8 cellular contexts compared by ENCODE assay signal in genomic region chr17:82698065-82698973, GRCh38. TPM values are rescaled to one million over a fixed set of nuclear protein-coding genes. Genes with fewer than 3 reads are reported as not detected.
DNase-seq lines count a peak whose midpoint lies in the region; ATAC-seq and TF ChIP-seq lines count a peak whose summit lies in the region.

Gene RAB40B (minus strand): TSS chr17:82698698. CDS start chr17:82698596, 102 bp downstream.

- H2BK120ac ChIP-seq in trophoblast cell (ENCODE audit: insufficient read depth, low read length, poor library complexity): no peak within 1 kb of the TSS

- no peak within 1 kb of the TSS for H4K12ac ChIP-seq in trophoblast cell (ENCODE audit: low read depth, low read length)

- H3K4me2 ChIP-seq in trophoblast cell (ENCODE audit: low read length): peak within 1 kb of the TSS; percentile 91

- H3K79me1 ChIP-seq in trophoblast cell (ENCODE audit: low read length): no peaks in the 10 kb centered on the region

- 0 to 1% methylated on average over 64 to 109 of the region's 112 CpGs for whole genome bisulfite sequencing in heart right ventricle, 2 donors
- no CpG with 5 or more reads among the region's 112 CpGs for WGBS in trophoblast cell (ENCODE audit: extremely low coverage, insufficient coverage, insufficient read length)
- WGBS in tibial nerve, 2 donors: 0 to 10% methylated on average over 2 to 49 of the region's 112 CpGs

- H3K36me3 Mint-ChIP-seq in T-cell: peaks cover 7% of the 10 kb centered on the region

- H3K27me3 ChIP-seq in heart right ventricle (peaks cover 0 to 15% (median 0%) of the 10 kb centered on the region in 7 donors), trophoblast cell (ENCODE audit: insufficient read depth, low read length) (peaks cover 20% of the 10 kb centered on the region), tibial nerve (no peaks in the 10 kb centered on the region)

- H3K18ac ChIP-seq in trophoblast cell (ENCODE audit: low read length): no peak within 1 kb of the TSS

- H4K91ac ChIP-seq in trophoblast cell (ENCODE audit: low read depth, low read length): no peak within 1 kb of the TSS

- H3K27ac Mint-ChIP-seq in T-cell: peak within 1 kb of the TSS; percentile 43 to 52

- intact Hi-C loops in heart right ventricle (cut with DNase I): no loop called here

- no peaks in the 10 kb centered on the region for H3K27me3 Mint-ChIP-seq in T-cell

- peak; percentile 41 to 69 for TF ChIP-seq POLR2A in tibial nerve (IDR thresholded peaks at IDR 0.05)

- TF ChIP-seq CTCF in GM13976 (IDR thresholded peaks at IDR 0.05; ENCODE audit: borderline replicate concordance, control extremely low read depth, extremely low read depth, insufficient read depth, missing control alignments) (no peak), heart right ventricle (IDR thresholded peaks at IDR 0.05) (no peak), tibial nerve (IDR thresholded peaks at IDR 0.05) (peak in 1 of 5 experiments; percentile 35)

- H3K4me1 Mint-ChIP-seq in T-cell: peaks cover 8 to 15% (median 8%) of the 10 kb centered on the region in 3 donors

- peak; percentile 98 for ATAC-seq in HG02798 (IDR thresholded peaks at IDR 0.05; ENCODE audit: poor library complexity, unreplicated experiment)
- ATAC-seq in T-cell (replicated peaks in 1 of 4): peak; percentile 96 to 98 (median 97)
- ATAC-seq in heart right ventricle: peak; percentile 98 to 100 (median 100)

- H3K9me3 Mint-ChIP-seq in T-cell: peaks cover 5 to 8% (median 6%) of the 10 kb centered on the region in 3 donors

- in situ Hi-C loops in GM13976 (cut with MboI; ENCODE audit: low sequenced_read_pairs, unreplicated experiment): no loop called here

- H2AK5ac ChIP-seq in trophoblast cell (ENCODE audit: low read length): no peak within 1 kb of the TSS

- H3K4me3 ChIP-seq in heart right ventricle (peak within 1 kb of the TSS; percentile 66 to 96 (median 76)), trophoblast cell (ENCODE audit: low read depth, low read length) (peak within 1 kb of the TSS; percentile 86), tibial nerve (peak within 1 kb of the TSS; percentile 76 to 97 (median 78))

- CTCF ChIA-PET in T-cell (lab: Charles Lee): no interaction called here

- H3K27ac ChIP-seq in heart right ventricle: peak within 1 kb of the TSS; percentile 29 to 78 (median 62)
- no peak within 1 kb of the TSS for H3K27ac ChIP-seq in trophoblast cell (ENCODE audit: low read depth, low read length)
- peak within 1 kb of the TSS; percentile 76 to 91 (median 80) for H3K27ac ChIP-seq in tibial nerve

- H3K4me1 ChIP-seq in heart right ventricle (peaks cover 4 to 20% (median 17%) of the 10 kb centered on the region in 9 donors), trophoblast cell (ENCODE audit: control insufficient read depth in 1 of 2, insufficient read depth in 2 of 2, low read length in 2 of 2) (peaks cover 7 to 14% of the 10 kb centered on the region in 2 experiments), tibial nerve (peaks cover 0 to 36% (median 17%) of the 10 kb centered on the region in 4 donors)

- no peaks in the 10 kb centered on the region for H3K36me3 ChIP-seq in heart right ventricle
- H3K36me3 ChIP-seq in trophoblast cell (ENCODE audit: control insufficient read depth in 1 of 2, insufficient read depth in 2 of 2, low read length in 2 of 2): no peaks in the 10 kb centered on the region
- H3K36me3 ChIP-seq in tibial nerve: peaks cover 0 to 18% (median 0%) of the 10 kb centered on the region in 3 donors

- H3K79me2 ChIP-seq in trophoblast cell (ENCODE audit: control insufficient read depth, insufficient read depth, low read length, poor library complexity): no peaks in the 10 kb centered on the region

- peak in 1 of 2 donors; percentile 78 for TF ChIP-seq EP300 in tibial nerve (IDR thresholded peaks at IDR 0.05)

- no peak within 1 kb of the TSS for H3K4ac ChIP-seq in trophoblast cell (ENCODE audit: low read depth, low read length)

- H3K9me3 ChIP-seq in heart right ventricle (peaks cover 0 to 16% (median 11%) of the 10 kb centered on the region in 11 donors), trophoblast cell (ENCODE audit: insufficient read depth, low read depth, low read length) (peaks cover 20% of the 10 kb centered on the region), tibial nerve (peaks cover 0 to 14% (median 0%) of the 10 kb centered on the region in 4 donors)

- peak within 1 kb of the TSS; percentile 76 for H4K8ac ChIP-seq in trophoblast cell (ENCODE audit: low read depth, low read length)

- no peak within 1 kb of the TSS for H2BK5ac ChIP-seq in trophoblast cell (ENCODE audit: low read depth, low read length, poor library complexity)

- H3K4me3 Mint-ChIP-seq in T-cell: peak within 1 kb of the TSS; percentile 76 to 89 (median 79)

- no peak within 1 kb of the TSS for H3K9ac ChIP-seq in trophoblast cell (ENCODE audit: low read length)

- H3K14ac ChIP-seq in trophoblast cell (ENCODE audit: low read length): no peak within 1 kb of the TSS

- POLR2A ChIA-PET in T-cell (lab: Charles Lee): interaction anchor here in 1 of 2 donors (0.7 kb wide), 1 partner anchor 18 kb away, joined by 3 read pairs; no protein-coding TSS in a partner anchor

- H2BK12ac ChIP-seq in trophoblast cell (ENCODE audit: low read length): no peak within 1 kb of the TSS

- peak; percentile 100 for DNase-seq in GM13976 (ENCODE audit: low spot score)
- peak; percentile 92 for DNase-seq in NCI-H1417 treated with DMSO at 0.1 percent for 48 hours (lab: John Stamatoyannopoulos, UW)
- DNase-seq in T-cell: peak; percentile 94 to 99 (median 99)
- peak; percentile 96 for DNase-seq in amniotic stem cell (lab: John Stamatoyannopoulos, UW)
- DNase-seq in heart right ventricle: peak; percentile 99
- peak; percentile 98 for DNase-seq in trophoblast cell
- peak; percentile 97 to 99 for DNase-seq in tibial nerve (ENCODE audit: low spot score in 2 of 2)

- peak within 1 kb of the TSS; percentile 91 for H2AFZ ChIP-seq in trophoblast cell (ENCODE audit: insufficient read depth, low read length, poor library complexity)

- no peak within 1 kb of the TSS for H3K23ac ChIP-seq in trophoblast cell (ENCODE audit: low read length)

RNA-seq across cellular contexts. Expression of gene RAB40B, which starts in this region (rescaled TPM):
- 1 to 10 TPM; 4.4 to 8.7 (median 7.1) TPM for total RNA-seq in T-cell
- total RNA-seq in heart right ventricle: 10 to 100 TPM; 16.9 to 42.4 (median 21.7) TPM
- 10 to 100 TPM in 1 of 2 donors, 1 to 10 TPM in 1; 8.0 to 16.5 TPM for polyA plus RNA-seq in heart right ventricle
- polyA plus RNA-seq in trophoblast cell (2013): 3.4 and 3.7 TPM in 2 replicates
- 10 to 100 TPM; 27.3 to 39.0 (median 36.7) TPM for total RNA-seq in tibial nerve
